ENCODE assay signal across 9 cellular contexts in genomic region chr18:24054130-24054529, GRCh38. TPM values are rescaled to one million over a fixed set of nuclear protein-coding genes. Genes with fewer than 3 reads are reported as not detected.
DNase-seq lines count a peak whose midpoint lies in the region; ATAC-seq and TF ChIP-seq lines count a peak whose summit lies in the region.
"Had no signal": no experiment of that assay in that cellular context is flagged by ENCODE, and none has a peak within 500 bp of the region (broad histone marks: within the 10 kb centered on the region; RNA-seq: fewer than 3 reads in every experiment).

No MANE protein-coding gene starts in this region.

- no peak overlapping the region for H3K4me3 Mint-ChIP-seq in activated CD8-positive, alpha-beta T cell treated with anti-CD3 and anti-CD28 coated beads, Interleukin-2, amount 10 ng/mL, durations not matched to agents 7 days and 5 days
- H3K4me3 Mint-ChIP-seq: CD14-positive monocyte had no signal

- CTCF ChIA-PET in activated CD8-positive, alpha-beta T cell treated with anti-CD3 and anti-CD28 coated beads, Interleukin-2, amount 10 ng/mL, durations not matched to agents 7 days and 5 days (lab: Charles Lee): interaction anchor here (1.2 to 1.3 kb wide), 2 partner anchors 22 to 135 kb away, joined by 3 to 4 read pairs; no protein-coding TSS in a partner anchor

- intact Hi-C loops in uterus (cut with DNase I; ENCODE audit: low total_unique reads): no loop called here

- H3K27me3 ChIP-seq in uterus: no peaks in the 10 kb centered on the region

- no peaks in the 10 kb centered on the region for H3K9me3 ChIP-seq in uterus

- ATAC-seq in activated CD8-positive, alpha-beta T cell treated with anti-CD3 and anti-CD28 coated beads, Interleukin-2, amount 10 ng/mL, durations not matched to agents 7 days and 5 days: peak; percentile 65
- ATAC-seq in GM18867 (IDR thresholded peaks at IDR 0.05; ENCODE audit: unreplicated experiment): no peak

- H3K36me3 Mint-ChIP-seq in activated CD8-positive, alpha-beta T cell treated with anti-CD3 and anti-CD28 coated beads, Interleukin-2, amount 10 ng/mL, durations not matched to agents 7 days and 5 days (ENCODE audit: low read depth): peaks cover 35% of the 10 kb centered on the region

- H3K27ac Mint-ChIP-seq in activated CD8-positive, alpha-beta T cell treated with anti-CD3 and anti-CD28 coated beads, Interleukin-2, amount 10 ng/mL, durations not matched to agents 7 days and 5 days: peak overlapping the region; percentile 30
- H3K27ac Mint-ChIP-seq: CD14-positive monocyte had no signal

- no peaks in the 10 kb centered on the region for H3K27me3 Mint-ChIP-seq in activated CD8-positive, alpha-beta T cell treated with anti-CD3 and anti-CD28 coated beads, Interleukin-2, amount 10 ng/mL, durations not matched to agents 7 days and 5 days (ENCODE audit: low read depth)

- no peaks in the 10 kb centered on the region for H3K9me3 Mint-ChIP-seq in activated CD8-positive, alpha-beta T cell treated with anti-CD3 and anti-CD28 coated beads, Interleukin-2, amount 10 ng/mL, durations not matched to agents 7 days and 5 days (ENCODE audit: insufficient read depth)

- H3K4me1 ChIP-seq in uterus: peaks cover 0 to 10% of the 10 kb centered on the region in 2 donors

- no peak for TF ChIP-seq POLR2A in uterus (IDR thresholded peaks at IDR 0.05)

- peak overlapping the region; percentile 18 to 45 for H3K27ac ChIP-seq in uterus

- H3K36me3 ChIP-seq in uterus: no peaks in the 10 kb centered on the region

- H3K4me1 Mint-ChIP-seq in activated CD8-positive, alpha-beta T cell treated with anti-CD3 and anti-CD28 coated beads, Interleukin-2, amount 10 ng/mL, durations not matched to agents 7 days and 5 days (ENCODE audit: low read depth): peaks cover 65% of the 10 kb centered on the region

- no peak for TF ChIP-seq CTCF in uterus (IDR thresholded peaks at IDR 0.05)

- DNase-seq in stimulated activated CD4-positive, alpha-beta T cell treated with anti-CD3 and anti-CD28 coated beads, Interleukin-12 subunit alpha, Interleukin-12 subunit beta, amount 100 ng/mL, for 4 hours: peak; percentile 17
- no peak for DNase-seq in stimulated activated CD4-positive, alpha-beta T cell treated with anti-CD3 and anti-CD28 coated beads, Interleukin-4, amount 100 ng/mL, for 4 hours
- no peak for DNase-seq in activated CD8-positive, alpha-beta T cell treated with anti-CD3 and anti-CD28 coated beads, Interleukin-2, amount 10 ng/mL, durations not matched to agents 7 days and 5 days
- DNase-seq in globus pallidus (ENCODE audit: low spot score) (peak; percentile 35), uterus (no peak), NCI-H1694 (lab: John Stamatoyannopoulos, UW) (no peak), NCI-H2029 treated with DMSO at 0.1 percent for 48 hours (lab: John Stamatoyannopoulos, UW) (no peak)

- H3K4me3 ChIP-seq in uterus: no peak overlapping the region

- POLR2A ChIA-PET in activated CD8-positive, alpha-beta T cell treated with anti-CD3 and anti-CD28 coated beads, Interleukin-2, amount 10 ng/mL, durations not matched to agents 7 days and 5 days (lab: Charles Lee): interaction anchor here (1.0 kb wide), 1 partner anchor 31 kb away, joined by 3 read pairs; no protein-coding TSS in a partner anchor

RNA-seq across cellular contexts. Expression of gene TTC39C, which starts 39.6 kb away (rescaled TPM):
- total RNA-seq in activated CD8-positive, alpha-beta T cell treated with anti-CD3 and anti-CD28 coated beads, Interleukin-2, amount 10 ng/mL, durations not matched to agents 7 days and 5 days: 10 to 100 TPM; 71.5 to 72.2 TPM
- 10 to 100 TPM; 25.6 to 50.6 (median 33.5) TPM for total RNA-seq in uterus

Comparison
In these comparisons a context has a peak if more than half of its experiments do, and no peak if none do; other contexts are left out.
1. DNase-seq: peak in stimulated activated CD4-positive, alpha-beta T cell treated with anti-CD3 and anti-CD28 coated beads, Interleukin-12 subunit alpha, Interleukin-12 subunit beta, amount 100 ng/mL, for 4 hours (single experiment) and globus pallidus (single experiment); none in stimulated activated CD4-positive, alpha-beta T cell treated with anti-CD3 and anti-CD28 coated beads, Interleukin-4, amount 100 ng/mL, for 4 hours (0 of 2), activated CD8-positive, alpha-beta T cell treated with anti-CD3 and anti-CD28 coated beads, Interleukin-2, amount 10 ng/mL, durations not matched to agents 7 days and 5 days (single experiment), uterus (0 of 2), NCI-H1694 (single experiment) and NCI-H2029 treated with DMSO at 0.1 percent for 48 hours (single experiment).